8 cellular contexts compared by ENCODE assay signal in the genomic region with DNA sequence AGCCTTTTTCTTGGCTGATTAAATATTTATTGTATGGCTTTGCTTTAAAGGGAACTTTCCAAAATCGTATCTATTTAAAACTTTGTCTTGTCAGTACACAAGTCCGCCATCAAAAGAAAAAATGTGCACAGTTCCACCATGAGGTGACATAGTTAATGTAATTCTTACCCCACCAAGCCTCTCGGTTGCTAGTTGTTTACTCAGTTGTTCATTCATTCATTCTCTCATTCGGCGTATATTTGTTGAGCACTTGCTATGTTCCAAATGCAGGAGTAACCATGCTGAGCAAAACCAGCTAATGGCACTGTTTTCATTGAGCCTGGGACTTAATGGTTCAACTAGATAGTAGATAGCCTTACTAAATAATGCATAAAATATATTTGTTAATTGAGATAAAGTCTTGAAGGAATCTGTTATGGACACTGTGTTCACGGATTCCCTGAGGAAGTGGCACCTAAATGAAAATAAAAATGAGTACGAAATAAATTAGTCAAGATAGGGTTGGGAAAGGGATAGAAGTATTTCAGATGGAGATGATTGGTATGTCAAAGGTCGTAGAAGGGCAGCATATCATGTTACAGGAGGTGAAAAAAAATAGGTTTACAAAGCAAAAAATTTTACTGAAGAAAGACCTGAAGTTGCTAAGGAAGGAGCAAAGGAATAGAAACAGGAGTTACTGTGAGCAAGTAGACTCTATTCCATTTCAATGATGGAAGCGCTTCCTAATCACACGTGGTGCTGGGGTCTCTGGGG. TPM values are rescaled to one million over a fixed set of nuclear protein-coding genes. Genes with fewer than 3 reads are reported as not detected.
A peak's percentile ranks its signal among the peaks of the same experiment; 100 is the strongest.
DNase-seq lines count a peak whose midpoint lies in the region; ATAC-seq and TF ChIP-seq lines count a peak whose summit lies in the region.

No MANE protein-coding gene starts in this region.

- peaks cover 12% of the 10 kb centered on the region for H3K4me1 ChIP-seq in A673 (ENCODE audit: insufficient read depth, low read length, poor library complexity, severe bottlenecking)
- H3K4me1 ChIP-seq in IMR-90 (ENCODE audit: control insufficient read depth, insufficient read depth, low read length): peaks cover 4% of the 10 kb centered on the region
- H3K4me1 ChIP-seq in muscle layer of duodenum (ENCODE audit: control insufficient read depth in 1 of 2, insufficient read depth in 2 of 2, low read length in 2 of 2): peaks cover 14 to 34% of the 10 kb centered on the region in 2 donors

- no peak overlapping the region for H4K5ac ChIP-seq in IMR-90 (ENCODE audit: low read depth, low read length)

- H4K20me1 ChIP-seq in IMR-90 (ENCODE audit: insufficient read depth, low read length): peaks cover 25% of the 10 kb centered on the region; the same call in 1 of the 2 replicates

- H3K9ac ChIP-seq in IMR-90 (ENCODE audit: low read depth, low read length): peak overlapping the region; percentile 82

- in situ Hi-C loops in IMR-90 (cut with MboI; ENCODE audit: low sequenced_read_pairs): no loop called here

- peaks cover 7% of the 10 kb centered on the region; the same call in 1 of the 2 replicates for H3K9me1 ChIP-seq in IMR-90 (ENCODE audit: insufficient read depth, low read length)

- intact Hi-C loops in A673 (cut with micrococcal nuclease; ENCODE audit: unreplicated experiment) (loop anchor here (1.0 kb wide), 1 partner anchor 8 kb away; no protein-coding TSS in a partner anchor), IMR-90 (cut with micrococcal nuclease) (loop anchor here (2.0 kb wide), 1 partner anchor 17 kb away; no protein-coding TSS in a partner anchor)

- H3K18ac ChIP-seq in IMR-90 (ENCODE audit: low read depth, low read length): no peak overlapping the region

- peak overlapping the region; percentile 67; the same call in 1 of the 2 replicates for H3K14ac ChIP-seq in IMR-90 (replicated peaks; ENCODE audit: low read depth, low read length)

- dilution Hi-C loops in IMR-90 (cut with HindIII; ENCODE audit: low sequenced_read_pairs, unreplicated experiment): no loop called here

- H3K4me3 ChIP-seq in A673 (ENCODE audit: low read depth, low read length, poor library complexity, severe bottlenecking): peak overlapping the region; percentile 92
- H3K4me3 ChIP-seq in IMR-90 (ENCODE audit: insufficient read depth, low read depth, low read length): peak overlapping the region; percentile 99
- peak overlapping the region; percentile 87 to 88 for H3K4me3 ChIP-seq in cardiac fibroblast (replicated peaks in 1 of 2; ENCODE audit: low read depth in 2 of 2, low read length in 2 of 2)
- peak overlapping the region; percentile 85 to 95 for H3K4me3 ChIP-seq in muscle layer of duodenum (ENCODE audit: low read depth in 1 of 2, low read length in 2 of 2)

- H3K27me3 ChIP-seq in A673 (replicated peaks; ENCODE audit: insufficient read depth, low read depth, low read length, poor library complexity) (no peaks in the 10 kb centered on the region), IMR-90 (ENCODE audit: control insufficient read depth, insufficient read depth, low read length) (no peaks in the 10 kb centered on the region), muscle layer of duodenum (ENCODE audit: low read depth, low read length) (no peaks in the 10 kb centered on the region)

- TF ChIP-seq RAD21 in IMR-90 (IDR thresholded peaks at IDR 0.05; ENCODE audit: low read length): no peak

- H4K91ac ChIP-seq in IMR-90 (ENCODE audit: insufficient read depth, low read depth, low read length): no peak overlapping the region

- no peak overlapping the region for H2BK15ac ChIP-seq in IMR-90 (ENCODE audit: low read depth, low read length)

- no peak for ATAC-seq in IMR-90 (ENCODE audit: low read depth)
- no peak for ATAC-seq in GM19324 (IDR thresholded peaks at IDR 0.05; ENCODE audit: low FRiP score, unreplicated experiment)
- no peak for ATAC-seq in GM19467 (IDR thresholded peaks at IDR 0.05; ENCODE audit: unreplicated experiment)

- H3K9me3 ChIP-seq in A673 (ENCODE audit: low read depth, low read length, poor library complexity, severe bottlenecking) (no peaks in the 10 kb centered on the region), IMR-90 (ENCODE audit: control insufficient read depth, insufficient read depth, low read length) (no peaks in the 10 kb centered on the region), muscle layer of duodenum (ENCODE audit: control insufficient read depth in 1 of 2, low read length in 2 of 2) (no peaks in the 10 kb centered on the region)

- CTCF ChIA-PET in A673 (lab: Charles Lee): no interaction called here
- CTCF ChIA-PET in IMR-90 (lab: Yijun Ruan, JAX): interaction anchor here (1.1 kb wide), 1 partner anchor 102 kb away, joined by 3 read pairs; no protein-coding TSS in a partner anchor

- peak overlapping the region; percentile 94 for H3K23ac ChIP-seq in IMR-90 (ENCODE audit: low read depth, low read length)

- H2BK5ac ChIP-seq in IMR-90 (ENCODE audit: low read depth, low read length, poor library complexity, severe bottlenecking): no peak overlapping the region

- no peak overlapping the region for H2BK120ac ChIP-seq in IMR-90 (ENCODE audit: low read depth, low read length)

- BruUV-seq in A673 (replicated peaks; lab: Mats Ljungman, UMichigan) (TSS peak; percentile 60), IMR-90 (replicated peaks; lab: Mats Ljungman, UMichigan) (TSS peak; percentile 22)

- H2AFZ ChIP-seq in IMR-90 (replicated peaks; ENCODE audit: low read length, poor library complexity): no peak overlapping the region

- H2BK20ac ChIP-seq in IMR-90 (ENCODE audit: low read depth, low read length): no peak overlapping the region

- no peak for DNase-seq in A673 (ENCODE audit: low spot score)
- no peak for DNase-seq in IMR-90
- DNase-seq in cardiac fibroblast (ENCODE audit: low read depth in 2 of 2): no peak
- no peak for DNase-seq in EL
- no peak for DNase-seq in SK-N-DZ (ENCODE audit: low spot score)

- H2AK9ac ChIP-seq in IMR-90 (replicated peaks; ENCODE audit: low read depth, low read length, poor library complexity): no peak overlapping the region

- H4K8ac ChIP-seq in IMR-90 (ENCODE audit: low read depth in 2 of 2, low read length in 2 of 2): no peak overlapping the region

- TF ChIP-seq POLR2A in IMR-90 (IDR thresholded peaks at IDR 0.05; ENCODE audit: low read depth, low read length): no peak

- POLR2A ChIA-PET in A673 (lab: Charles Lee; ENCODE audit: low non-redundant PET) (no interaction called here), IMR-90 (lab: Charles Lee; ENCODE audit: unreplicated experiment) (no interaction called here)

- H2AK5ac ChIP-seq in IMR-90 (ENCODE audit: low read depth, low read length): no peak overlapping the region

- WGBS in IMR-90 (ENCODE audit: extremely low coverage in 2 of 2, insufficient read length in 1 of 2), 2 experiments: 60 to 100% methylated on average over 1 to 3 of the region's 10 CpGs

- H3K79me1 ChIP-seq in IMR-90 (ENCODE audit: low read depth in 1 of 2, low read length in 2 of 2): peaks cover 16 to 43% of the 10 kb centered on the region in 2 experiments

- H3K4me2 ChIP-seq in IMR-90 (ENCODE audit: low read depth, low read length): peak overlapping the region; percentile 89

- no peak overlapping the region for H3K4ac ChIP-seq in IMR-90 (ENCODE audit: low read depth, low read length)

- no peak overlapping the region for H3K56ac ChIP-seq in IMR-90 (ENCODE audit: extremely low read depth, insufficient read depth, low read length)

- H3K36me3 ChIP-seq in A673 (ENCODE audit: insufficient read depth, low read length, poor library complexity, severe bottlenecking) (no peaks in the 10 kb centered on the region), IMR-90 (ENCODE audit: control insufficient read depth, insufficient read depth, low read length) (peaks cover 2% of the 10 kb centered on the region; the same call in 1 of the 2 replicates), muscle layer of duodenum (ENCODE audit: control insufficient read depth in 1 of 2, insufficient read depth in 2 of 2, low read length in 2 of 2) (no peaks in the 10 kb centered on the region)

- peak overlapping the region; percentile 66 for H3K27ac ChIP-seq in A673 (ENCODE audit: low read depth, low read length, poor library complexity, severe bottlenecking)
- peak overlapping the region; percentile 88 for H3K27ac ChIP-seq in IMR-90 (ENCODE audit: insufficient read depth, low read length)
- peak overlapping the region; percentile 52 for H3K27ac ChIP-seq in muscle layer of duodenum (ENCODE audit: low read length)

- no peak for TF ChIP-seq CTCF in A673 (conservative IDR thresholded peaks at IDR 0.05; ENCODE audit: low read depth, low read length)
- no peak for TF ChIP-seq CTCF in IMR-90 (conservative IDR thresholded peaks at IDR 0.05; ENCODE audit: low read depth, low read length)
- TF ChIP-seq CTCF in cardiac fibroblast (IDR thresholded peaks at IDR 0.05; ENCODE audit: low read depth, low read length): no peak

TF ChIP-seq in IMR-90, 13 proteins besides CTCF, POLR2A, EP300 and RAD21 (continues in another document):
- TF ChIP-seq MAFK (IDR thresholded peaks at IDR 0.05; ENCODE audit: low read depth, low read length): no peak
- TF ChIP-seq NFE2L2 (IDR thresholded peaks at IDR 0.05; ENCODE audit: low read depth, low read length): no peak
- no peak for TF ChIP-seq MXI1 (IDR thresholded peaks at IDR 0.05; ENCODE audit: borderline replicate concordance, low read depth, low read length)
- TF ChIP-seq CHD1 (IDR thresholded peaks at IDR 0.05; ENCODE audit: low read depth, low read length): no peak
- TF ChIP-seq SMC3 (IDR thresholded peaks at IDR 0.05; ENCODE audit: low read depth, low read length): no peak
- no peak for TF ChIP-seq RFX5 (IDR thresholded peaks at IDR 0.05; ENCODE audit: low read depth, low read length)

RNA-seq across cellular contexts. Expression of gene DCAF10, which starts 1.5 kb away (rescaled TPM):
- total RNA-seq in A673 (2021): 24.0 and 29.9 TPM in 2 replicates
- 13.1 and 19.4 TPM in 2 replicates for total RNA-seq in IMR-90 (2012; rRNA removed)
- polyA plus RNA-seq in IMR-90 (2012; rRNA removed): 16.9 and 17.1 TPM in 2 replicates
- 4.5 and 4.8 TPM in 2 replicates for polyA plus RNA-seq in IMR-90 (2012; cell fraction: cytosol; rRNA removed)
- 5.9 and 19.0 TPM in 2 replicates for polyA plus RNA-seq in IMR-90 (2012; cell fraction: nucleus; rRNA removed; ENCODE audit: low replicate concordance)
- 18.2 and 25.4 TPM in 2 replicates for polyA plus RNA-seq in SK-N-DZ (2014; cell fraction: cytosol; rRNA removed)
- 21.6 and 32.6 TPM in 2 replicates for polyA plus RNA-seq in SK-N-DZ (2014; cell fraction: nucleus; rRNA removed)

RNA-seq across cellular contexts. Expression of gene EXOSC3, which starts 17.3 kb away (rescaled TPM):
- total RNA-seq in A673 (2021): 71.9 and 89.6 TPM in 2 replicates
- total RNA-seq in IMR-90 (2012; rRNA removed): 27.1 and 58.6 TPM in 2 replicates
- 28.9 and 37.2 TPM in 2 replicates for polyA plus RNA-seq in IMR-90 (2012; rRNA removed)
- 26.9 and 45.4 TPM in 2 replicates for polyA plus RNA-seq in IMR-90 (2012; cell fraction: cytosol; rRNA removed)
- polyA plus RNA-seq in IMR-90 (2012; cell fraction: nucleus; rRNA removed; ENCODE audit: low replicate concordance): 7.3 and 15.4 TPM in 2 replicates
- polyA plus RNA-seq in SK-N-DZ (2014; cell fraction: cytosol; rRNA removed): 90.9 and 92.8 TPM in 2 replicates
- polyA plus RNA-seq in SK-N-DZ (2014; cell fraction: nucleus; rRNA removed): 70.6 and 89.9 TPM in 2 replicates

RNA-seq across cellular contexts. Expression of gene TRMT10B, which starts 48.5 kb away (rescaled TPM):
- total RNA-seq in A673 (2021): 7.8 and 8.0 TPM in 2 replicates
- total RNA-seq in IMR-90 (2012; rRNA removed): 2.3 and 2.5 TPM in 2 replicates
- 4.5 and 4.9 TPM in 2 replicates for polyA plus RNA-seq in IMR-90 (2012; rRNA removed)
- polyA plus RNA-seq in IMR-90 (2012; cell fraction: cytosol; rRNA removed): 1.5 and 4.6 TPM in 2 replicates
- polyA plus RNA-seq in IMR-90 (2012; cell fraction: nucleus; rRNA removed; ENCODE audit: low replicate concordance): 2.5 and 9.0 TPM in 2 replicates
- polyA plus RNA-seq in SK-N-DZ (2014; cell fraction: cytosol; rRNA removed): 6.2 and 7.6 TPM in 2 replicates
- polyA plus RNA-seq in SK-N-DZ (2014; cell fraction: nucleus; rRNA removed): 4.7 and 7.9 TPM in 2 replicates
